In the genomic region with DNA sequence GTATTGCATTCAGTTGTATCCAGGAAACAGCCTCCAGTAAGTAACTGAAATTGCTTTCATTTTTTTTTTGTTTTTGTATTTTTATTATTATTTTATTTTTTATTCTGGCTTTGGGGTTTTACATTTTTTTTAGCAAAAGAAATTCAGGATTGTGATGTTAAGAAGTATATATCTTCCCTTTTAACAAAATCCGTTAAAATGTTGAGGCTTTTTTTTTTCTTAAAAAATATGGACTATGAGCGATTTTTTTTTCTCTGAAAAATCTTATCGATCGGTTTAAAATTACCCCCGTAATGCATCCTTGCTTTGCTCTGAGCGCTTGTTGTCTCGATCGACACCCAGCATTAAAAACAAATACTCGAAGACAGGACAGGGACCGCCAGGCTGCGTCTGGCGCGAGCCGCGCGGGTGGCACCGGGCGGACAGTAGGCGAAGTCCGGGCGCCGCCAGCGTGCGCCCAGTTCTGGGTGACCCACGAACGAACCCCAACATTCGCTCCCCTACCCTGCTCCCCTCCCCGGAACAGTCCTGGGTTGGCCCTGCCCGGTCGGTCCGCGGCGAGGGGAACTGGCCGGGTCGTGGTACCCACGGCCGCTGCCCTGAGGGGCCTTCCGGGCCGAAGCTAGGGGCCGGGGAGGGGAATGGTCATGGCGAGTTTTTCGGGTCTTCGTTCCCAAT, we compare ENCODE assay signal across 8 cellular contexts. TPM values are rescaled to one million over a fixed set of nuclear protein-coding genes. Genes with fewer than 3 reads are reported as not detected.
A peak's percentile ranks its signal among the peaks of the same experiment; 100 is the strongest.
DNase-seq lines count a peak whose midpoint lies in the region; ATAC-seq and TF ChIP-seq lines count a peak whose summit lies in the region.

No MANE protein-coding gene starts in this region.

- no peak overlapping the region for H2BK15ac ChIP-seq in IMR-90 (ENCODE audit: low read depth, low read length)

- peak overlapping the region; percentile 80 for H2AFZ ChIP-seq in IMR-90 (replicated peaks; ENCODE audit: low read length, poor library complexity)

- H4K5ac ChIP-seq in IMR-90 (ENCODE audit: low read depth, low read length) = no peak overlapping the region

- in situ Hi-C loops in IMR-90 (cut with MboI; ENCODE audit: low sequenced_read_pairs) = no loop called here

- no peak overlapping the region; the same call in 1 of the 2 replicates for H4K91ac ChIP-seq in IMR-90 (ENCODE audit: insufficient read depth, low read depth, low read length)

- dilution Hi-C loops in IMR-90 (cut with HindIII; ENCODE audit: low sequenced_read_pairs, unreplicated experiment) = no loop called here

- 1% methylated on average over 12 of the region's 43 CpGs; no CpG with 5 or more reads in 1 of the 2 experiments for WGBS in IMR-90 (ENCODE audit: extremely low coverage in 2 of 2, insufficient read length in 1 of 2), 2 experiments

- peak overlapping the region; percentile 74; the same call in 1 of the 2 replicates for H3K56ac ChIP-seq in IMR-90 (ENCODE audit: extremely low read depth, insufficient read depth, low read length)

- no peak for TF ChIP-seq RAD21 in IMR-90 (IDR thresholded peaks at IDR 0.05; ENCODE audit: low read length)

- H4K8ac ChIP-seq in IMR-90 (ENCODE audit: low read depth in 2 of 2, low read length in 2 of 2) = peak overlapping the region in 1 of 2 experiments; percentile 30; a peak in 1 of 4 replicates

- CTCF ChIA-PET in AG04449 (lab: Yijun Ruan, JAX) = interaction anchor here (0.9 to 4.7 kb wide), 5 partner anchors 89 to 142 kb away, joined by 3 to 24 read pairs (median 7); a partner anchor contains a TSS
- CTCF ChIA-PET in IMR-90 (lab: Yijun Ruan, JAX) = interaction anchor here (0.8 to 1.5 kb wide), 5 partner anchors 45 to 140 kb away, joined by 3 to 5 read pairs (median 4); no protein-coding TSS in a partner anchor

- H2BK120ac ChIP-seq in IMR-90 (ENCODE audit: low read depth, low read length) = no peak overlapping the region

- H3K4me3 ChIP-seq in AG04449 (ENCODE audit: low read depth, low read length) (peak overlapping the region; percentile 69), IMR-90 (ENCODE audit: insufficient read depth, low read depth, low read length) (peak overlapping the region; percentile 57), cardiac fibroblast (replicated peaks in 1 of 2; ENCODE audit: low read depth in 2 of 2, low read length in 2 of 2) (peak overlapping the region; percentile 67), mucosa of stomach (ENCODE audit: low read length) (peak overlapping the region; percentile 74)

- H3K9ac ChIP-seq in IMR-90 (ENCODE audit: low read depth, low read length) (peak overlapping the region; percentile 83), mucosa of stomach (ENCODE audit: low read length) (peak overlapping the region; percentile 93)

- H3K4me1 ChIP-seq in IMR-90 (ENCODE audit: control insufficient read depth, insufficient read depth, low read length) (peaks cover 20% of the 10 kb centered on the region), mucosa of stomach (ENCODE audit: control insufficient read depth, insufficient read depth, low read length) (peaks cover 43% of the 10 kb centered on the region)

- peak overlapping the region; percentile 26 for H3K4ac ChIP-seq in IMR-90 (ENCODE audit: low read depth, low read length)

- peaks cover 15% of the 10 kb centered on the region for H4K20me1 ChIP-seq in IMR-90 (ENCODE audit: insufficient read depth, low read length)

- no TSS peak for BruUV-seq in IMR-90 (replicated peaks; lab: Mats Ljungman, UMichigan)

- intact Hi-C loops in IMR-90 (cut with micrococcal nuclease) = loop anchor here (1.0 to 2.0 kb wide), 2 partner anchors 112 to 141 kb away; no protein-coding TSS in a partner anchor

- peak overlapping the region; percentile 25; the same call in 1 of the 2 replicates for H3K18ac ChIP-seq in IMR-90 (ENCODE audit: low read depth, low read length)

- no peak for TF ChIP-seq CTCF in AG04449 (IDR thresholded peaks at IDR 0.05; ENCODE audit: insufficient read depth, low read length, missing control alignments)
- no peak for TF ChIP-seq CTCF in IMR-90 (conservative IDR thresholded peaks at IDR 0.05; ENCODE audit: low read depth, low read length)
- TF ChIP-seq CTCF in cardiac fibroblast (IDR thresholded peaks at IDR 0.05; ENCODE audit: low read depth, low read length) = no peak

- DNase-seq in AG04449 (ENCODE audit: low read depth, low spot score) (no peak), IMR-90 (no peak), cardiac fibroblast (ENCODE audit: low read depth in 2 of 2) (peak in 1 of 2 donors; percentile 40), iPS-NIHi7 (ENCODE audit: extremely low spot score) (no peak)
- DNase-seq in activated CD4-positive, CD25-positive, alpha-beta regulatory T cell treated with anti-CD3 and anti-CD28 coated beads, Interleukin-2, amount 50 U/mL, for 72 hours = no peak

- POLR2A ChIA-PET in AG04449 (lab: Yijun Ruan, JAX) (interaction anchor here (0.6 to 1.9 kb wide), 14 partner anchors 9 to 120 kb away, joined by 3 to 18 read pairs (median 4); no protein-coding TSS in a partner anchor), IMR-90 (lab: Charles Lee; ENCODE audit: unreplicated experiment) (interaction anchor here (0.7 kb wide), 1 partner anchor 117 kb away, joined by 3 read pairs; a partner anchor contains a TSS)

- no peak overlapping the region for H2BK20ac ChIP-seq in IMR-90 (ENCODE audit: low read depth, low read length)

- ATAC-seq in IMR-90 (ENCODE audit: low read depth) = no peak
- ATAC-seq in GM21390 (IDR thresholded peaks at IDR 0.05; ENCODE audit: unreplicated experiment) = no peak
- no peak for ATAC-seq in HG03097 (IDR thresholded peaks at IDR 0.05; ENCODE audit: low FRiP score, unreplicated experiment)

- TF ChIP-seq POLR2A in IMR-90 (IDR thresholded peaks at IDR 0.05; ENCODE audit: low read depth, low read length) = no peak

- peaks cover 14 to 31% of the 10 kb centered on the region in 2 experiments for H3K79me1 ChIP-seq in IMR-90 (ENCODE audit: low read depth in 1 of 2, low read length in 2 of 2)

- H2BK5ac ChIP-seq in IMR-90 (ENCODE audit: low read depth, low read length, poor library complexity, severe bottlenecking) = peak overlapping the region; percentile 96

- H3K9me1 ChIP-seq in IMR-90 (ENCODE audit: insufficient read depth, low read length) = peaks cover 3% of the 10 kb centered on the region; the same call in 1 of the 2 replicates

- H3K27me3 ChIP-seq in IMR-90 (ENCODE audit: control insufficient read depth, insufficient read depth, low read length) (no peaks in the 10 kb centered on the region), mucosa of stomach (ENCODE audit: control insufficient read depth, insufficient read depth, low read length) (peaks cover 3% of the 10 kb centered on the region)

- H3K9me3 ChIP-seq in IMR-90 (ENCODE audit: control insufficient read depth, insufficient read depth, low read length) (no peaks in the 10 kb centered on the region), mucosa of stomach (ENCODE audit: control insufficient read depth, low read length) (no peaks in the 10 kb centered on the region)

- H3K36me3 ChIP-seq in IMR-90 (ENCODE audit: control insufficient read depth, insufficient read depth, low read length) (0 out of 2 replicates have a peak, but pooled peaks cover 1% of the 10 kb centered on the region), mucosa of stomach (ENCODE audit: control insufficient read depth, insufficient read depth, low read length) (no peaks in the 10 kb centered on the region)

- peak overlapping the region; percentile 90 for H3K27ac ChIP-seq in IMR-90 (ENCODE audit: insufficient read depth, low read length)

- H3K4me2 ChIP-seq in IMR-90 (ENCODE audit: low read depth, low read length) = peak overlapping the region; percentile 77

- H2AK5ac ChIP-seq in IMR-90 (ENCODE audit: low read depth, low read length) = peak overlapping the region; percentile 32; the same call in 1 of the 2 replicates

- H3K14ac ChIP-seq in IMR-90 (replicated peaks; ENCODE audit: low read depth, low read length) = peak overlapping the region; percentile 33

- peak overlapping the region; percentile 62; the same call in 1 of the 2 replicates for H3K23ac ChIP-seq in IMR-90 (ENCODE audit: low read depth, low read length)

- peak overlapping the region; percentile 95 for H2AK9ac ChIP-seq in IMR-90 (replicated peaks; ENCODE audit: low read depth, low read length, poor library complexity)

TF ChIP-seq in IMR-90, 13 proteins besides CTCF, POLR2A, EP300 and RAD21:
- TF ChIP-seq NFE2L2 (IDR thresholded peaks at IDR 0.05; ENCODE audit: low read depth, low read length) (no peak), FOS (IDR thresholded peaks at IDR 0.05; ENCODE audit: low read depth, low read length) (no peak), RFX5 (IDR thresholded peaks at IDR 0.05; ENCODE audit: low read depth, low read length) (no peak), MAFK (IDR thresholded peaks at IDR 0.05; ENCODE audit: low read depth, low read length) (no peak), RCOR1 (IDR thresholded peaks at IDR 0.05; ENCODE audit: insufficient replicate concordance, low read length) (no peak), MXI1 (IDR thresholded peaks at IDR 0.05; ENCODE audit: borderline replicate concordance, low read depth, low read length) (no peak), CHD1 (IDR thresholded peaks at IDR 0.05; ENCODE audit: low read depth, low read length) (no peak), MAZ (IDR thresholded peaks at IDR 0.05; ENCODE audit: borderline replicate concordance, low read depth, low read length) (no peak)
- TF ChIP-seq, protein P1, sequence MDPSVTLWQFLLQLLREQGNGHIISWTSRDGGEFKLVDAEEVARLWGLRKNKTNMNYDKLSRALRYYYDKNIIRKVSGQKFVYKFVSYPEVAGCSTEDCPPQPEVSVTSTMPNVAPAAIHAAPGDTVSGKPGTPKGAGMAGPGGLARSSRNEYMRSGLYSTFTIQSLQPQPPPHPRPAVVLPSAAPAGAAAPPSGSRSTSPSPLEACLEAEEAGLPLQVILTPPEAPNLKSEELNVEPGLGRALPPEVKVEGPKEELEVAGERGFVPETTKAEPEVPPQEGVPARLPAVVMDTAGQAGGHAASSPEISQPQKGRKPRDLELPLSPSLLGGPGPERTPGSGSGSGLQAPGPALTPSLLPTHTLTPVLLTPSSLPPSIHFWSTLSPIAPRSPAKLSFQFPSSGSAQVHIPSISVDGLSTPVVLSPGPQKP (IDR thresholded peaks at IDR 0.05; ENCODE audit: borderline replicate concordance, low read depth, low read length) = no peak
- TF ChIP-seq, protein P2, sequence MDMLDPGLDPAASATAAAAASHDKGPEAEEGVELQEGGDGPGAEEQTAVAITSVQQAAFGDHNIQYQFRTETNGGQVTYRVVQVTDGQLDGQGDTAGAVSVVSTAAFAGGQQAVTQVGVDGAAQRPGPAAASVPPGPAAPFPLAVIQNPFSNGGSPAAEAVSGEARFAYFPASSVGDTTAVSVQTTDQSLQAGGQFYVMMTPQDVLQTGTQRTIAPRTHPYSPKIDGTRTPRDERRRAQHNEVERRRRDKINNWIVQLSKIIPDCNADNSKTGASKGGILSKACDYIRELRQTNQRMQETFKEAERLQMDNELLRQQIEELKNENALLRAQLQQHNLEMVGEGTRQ (IDR thresholded peaks at IDR 0.05; ENCODE audit: low read depth, low read length) = no peak

RNA-seq across cellular contexts. Expression of a gene that starts 0.5 kb away (rescaled TPM):
- 0.36 and 0.83 TPM in 2 replicates for total RNA-seq in IMR-90 (2012; rRNA removed)
- polyA plus RNA-seq in IMR-90 (2012; rRNA removed) = 7.8 and 8.1 TPM in 2 replicates
- polyA plus RNA-seq in IMR-90 (2012; cell fraction: cytosol; rRNA removed) = 4.4 and 5.5 TPM in 2 replicates
- 24.1 and 56.3 TPM in 2 replicates for polyA plus RNA-seq in IMR-90 (2012; cell fraction: nucleus; rRNA removed; ENCODE audit: low replicate concordance)
